Comparison of ENCODE assay signal across 24 cellular contexts in genomic region chr1:9887070-9887469, GRCh38. TPM values are rescaled to one million over a fixed set of nuclear protein-coding genes. Genes with fewer than 3 reads are reported as not detected.
DNase-seq lines count a peak whose midpoint lies in the region; ATAC-seq, FAIRE-seq and TF ChIP-seq lines count a peak whose summit lies in the region.
"Had no signal": no experiment of that assay in that cellular context is flagged by ENCODE, and none has a peak within 500 bp of the region (broad histone marks: within the 10 kb centered on the region; RNA-seq: fewer than 3 reads in every experiment).

No MANE protein-coding gene starts in this region.

- peak; percentile 7 for FAIRE-seq in bronchial epithelial cell (lab: Jason Lieb, UNC)
- FAIRE-seq: GM12878, HTR-8/SVneo had no signal

- H3K4me3 ChIP-seq in GM23338 (no peak overlapping the region), HEK293 (ENCODE audit: low read depth, low read length) (no peak overlapping the region), bronchial epithelial cell (ENCODE audit: low read depth, low read length) (no peak overlapping the region)
- H3K4me3 ChIP-seq: BLaER1, GM12878, HAP-1, Peyer's patch, SK-N-MC had no signal

- no peak for TF ChIP-seq POLR2A in GM18505 (IDR thresholded peaks at IDR 0.05; ENCODE audit: borderline replicate concordance, extremely low read depth, insufficient read depth, insufficient read length)

- no peak overlapping the region for H3K4me2 ChIP-seq in GM23338
- H3K4me2 ChIP-seq: BLaER1 had no signal

- CTCF ChIA-PET in HEK293 (lab: Yijun Ruan, JAX), result interaction anchor here (0.8 to 2.7 kb wide), 2 partner anchors 12 to 103 kb away, joined by 3 to 10 read pairs; no protein-coding TSS in a partner anchor

- POLR2A ChIA-PET in HEK293 (lab: Yijun Ruan, JAX), result no interaction called here

- H3K9me2 ChIP-seq in GM23338 (ENCODE audit: insufficient read depth), result no peaks in the 10 kb centered on the region

- H3K9me3 Mint-ChIP-seq in GM23338 (no peaks in the 10 kb centered on the region), nephron (no peaks in the 10 kb centered on the region)
- H3K9me3 Mint-ChIP-seq: CD4-positive, alpha-beta T cell had no signal

- no peak for DNase-seq in GM23338 (ENCODE audit: low spot score)
- DNase-seq in bronchial epithelial cell (ENCODE audit: low read depth), result no peak
- no peak for DNase-seq in DMS79 (lab: John Stamatoyannopoulos, UW)
- no peak for DNase-seq in AG20443 (ENCODE audit: low spot score)
- DNase-seq: Caco-2; CD4-positive, alpha-beta T cell; DMS 273 treated with DMSO at 0.1 percent for 48 hours; DND-41; Kasumi-1; NCI-H1694; NCI-H2081; NCI-H2171; NCI-H524 treated with DMSO at 0.1 percent for 48 hours; NCI-H82; Peyer's patch; SHP77 had no signal

- H3F3A ChIP-seq in GM23338 (replicated peaks; ENCODE audit: low read depth), result peaks cover 4% of the 10 kb centered on the region

- H3K27me3 ChIP-seq in GM23338 (ENCODE audit: insufficient read depth) (no peaks in the 10 kb centered on the region), bronchial epithelial cell (ENCODE audit: control insufficient read depth, insufficient read depth, low read length) (no peaks in the 10 kb centered on the region)
- H3K27me3 ChIP-seq: Peyer's patch had no signal

- H3K79me2 ChIP-seq in GM23338 (replicated peaks; ENCODE audit: insufficient read depth), result no peaks in the 10 kb centered on the region

- H3K27ac ChIP-seq in GM23338 (ENCODE audit: low read depth), result peak overlapping the region; percentile 45; the same call in 1 of the 2 replicates
- no peak overlapping the region for H3K27ac ChIP-seq in HEK293 (ENCODE audit: extremely low read depth, low read depth, low read length)
- H3K27ac ChIP-seq: BLaER1, Peyer's patch, SK-N-MC had no signal

- no peaks in the 10 kb centered on the region; the same call in 1 of the 2 replicates for H4K20me1 ChIP-seq in GM23338 (replicated peaks; ENCODE audit: insufficient read depth)

- H3K9me3 ChIP-seq in HEK293 (ENCODE audit: control insufficient read depth, insufficient read depth, low read depth, low read length), result no peaks in the 10 kb centered on the region
- H3K9me3 ChIP-seq: BLaER1, Caco-2, HAP-1, Peyer's patch had no signal

- peaks cover 14% of the 10 kb centered on the region for H3K27me3 Mint-ChIP-seq in GM23338 (ENCODE audit: insufficient read depth, low read depth, poor library complexity)
- peaks cover 5% of the 10 kb centered on the region for H3K27me3 Mint-ChIP-seq in nephron (ENCODE audit: low read depth)
- H3K27me3 Mint-ChIP-seq: CD4-positive, alpha-beta T cell had no signal

- H3K4me1 Mint-ChIP-seq in GM23338 (peaks cover 41% of the 10 kb centered on the region), nephron (peaks cover 75% of the 10 kb centered on the region)

- TF ChIP-seq CTCF in GM23338 (conservative IDR thresholded peaks at IDR 0.05; ENCODE audit: low read depth in 2 of 2) (no peak), HEK293 (tag by site-specific recombination; IDR thresholded peaks at IDR 0.05) (no peak), bronchial epithelial cell (IDR thresholded peaks at IDR 0.05; ENCODE audit: insufficient read depth, low read length, severe bottlenecking) (no peak), nephron (IDR thresholded peaks at IDR 0.05; ENCODE audit: unreplicated experiment in 3 of 3) (no peak)

- H2AFZ ChIP-seq in GM23338, result no peak overlapping the region

- H3K27ac Mint-ChIP-seq in GM23338 (peak overlapping the region; percentile 60; the same call in 1 of the 2 replicates), nephron (peak overlapping the region; percentile 65 to 96 (median 83))
- H3K27ac Mint-ChIP-seq: CD4-positive, alpha-beta T cell had no signal

- peaks cover 13% of the 10 kb centered on the region; the same call in 1 of the 2 replicates for H3K4me1 ChIP-seq in GM23338 (ENCODE audit: insufficient read depth)
- H3K4me1 ChIP-seq in HEK293 (ENCODE audit: control insufficient read depth, insufficient read depth, low read length), result peaks cover 15% of the 10 kb centered on the region
- H3K4me1 ChIP-seq: Caco-2, HAP-1 had no signal

- H3K4me3 Mint-ChIP-seq in GM23338 (no peak overlapping the region), nephron (peak overlapping the region in 1 of 3 experiments; percentile 21)
- H3K4me3 Mint-ChIP-seq: CD4-positive, alpha-beta T cell had no signal

- ATAC-seq in GM23338, result no peak
- ATAC-seq in GM18505 (IDR thresholded peaks at IDR 0.05; ENCODE audit: unreplicated experiment), result no peak
- ATAC-seq: GM12878 had no signal

- H3K36me3 Mint-ChIP-seq in GM23338 (ENCODE audit: low read depth), result peaks cover 9% of the 10 kb centered on the region; the same call in 1 of the 3 replicates
- H3K36me3 Mint-ChIP-seq in nephron (ENCODE audit: low read depth), result no peaks in the 10 kb centered on the region

- H3K36me3 ChIP-seq in GM23338 (ENCODE audit: insufficient read depth) (no peaks in the 10 kb centered on the region; the same call in 1 of the 2 replicates), HEK293 (ENCODE audit: control insufficient read depth in 2 of 2, insufficient read depth in 1 of 2, low read length in 2 of 2) (peaks cover 0 to 11% of the 10 kb centered on the region in 2 experiments; a peak in 1 of 3 replicates), bronchial epithelial cell (ENCODE audit: control insufficient read depth, insufficient read depth, low read length) (peaks cover 9% of the 10 kb centered on the region)
- H3K36me3 ChIP-seq: HAP-1, Peyer's patch had no signal

TF ChIP-seq in GM23338, 12 proteins besides CTCF, POLR2A, EP300 and RAD21 (continues in another document):
- no peak for TF ChIP-seq EZH2phosphoT487 (IDR thresholded peaks at IDR 0.05; ENCODE audit: unreplicated experiment)
- no peak for TF ChIP-seq STAT1 (IDR thresholded peaks at IDR 0.05; ENCODE audit: unreplicated experiment)
- no peak for TF ChIP-seq REST (IDR thresholded peaks at IDR 0.05; ENCODE audit: unreplicated experiment)
- TF ChIP-seq CREB1 (CRISPR knock-in tag; IDR thresholded peaks at IDR 0.05; ENCODE audit: low read depth), result no peak

TF ChIP-seq in HEK293, 187 proteins besides CTCF, POLR2A, EP300 and RAD21:
- TF ChIP-seq ZNF580 (tag by site-specific recombination; IDR thresholded peaks at IDR 0.05) (peak; percentile 60; the same call in 1 of the 2 replicates), BCL11A (tag by site-specific recombination; IDR thresholded peaks at IDR 0.05; ENCODE audit: low read depth) (no peak), OVOL3 (tag by site-specific recombination; IDR thresholded peaks at IDR 0.05) (no peak)

RNA-seq across cellular contexts. Expression of gene CTNNBIP1, which starts 23.0 kb away (rescaled TPM):
- 50.8 and 55.1 TPM in 2 replicates for total RNA-seq in GM23338 (2014; rRNA removed; shearing (Covaris generic))
- polyA plus RNA-seq in GM23338 (2016; fragmentation: Nextera tagmentation; extraction: Ambion mirVana), result 30.2 and 30.3 TPM in 2 replicates
- 107 and 181 TPM in 2 replicates for total RNA-seq in bronchial epithelial cell

RNA-seq across cellular contexts. Expression of gene LZIC, which starts 56.1 kb away (rescaled TPM):
- 14.8 and 19.4 TPM in 2 replicates for total RNA-seq in GM23338 (2014; rRNA removed; shearing (Covaris generic))
- polyA plus RNA-seq in GM23338 (2016; fragmentation: Nextera tagmentation; extraction: Ambion mirVana), result 22.3 and 23.5 TPM in 2 replicates
- total RNA-seq in bronchial epithelial cell, result 32.1 and 37.8 TPM in 2 replicates

RNA-seq across cellular contexts. Expression of gene NMNAT1, which starts 56.2 kb away (rescaled TPM):
- 2.1 and 2.5 TPM in 2 replicates for total RNA-seq in GM23338 (2014; rRNA removed; shearing (Covaris generic))
- polyA plus RNA-seq in GM23338 (2016; fragmentation: Nextera tagmentation; extraction: Ambion mirVana), result 2.8 and 3.9 TPM in 2 replicates
- 13.2 and 15.1 TPM in 2 replicates for total RNA-seq in bronchial epithelial cell
